In genomic region chr20:37940161-37940560, GRCh38 we compare ENCODE assay signal across 20 cellular contexts. TPM values are rescaled to one million over a fixed set of nuclear protein-coding genes. Genes with fewer than 3 reads are reported as not detected.
DNase-seq lines count a peak whose midpoint lies in the region; ATAC-seq, FAIRE-seq and TF ChIP-seq lines count a peak whose summit lies in the region.
"Had no signal": no experiment of that assay in that cellular context is flagged by ENCODE, and none has a peak within 500 bp of the region (broad histone marks: within the 10 kb centered on the region; RNA-seq: fewer than 3 reads in every experiment).

No MANE protein-coding gene starts in this region.

- H3K56ac ChIP-seq in H9 (ENCODE audit: insufficient read length, low read depth, low read length), result no peak overlapping the region

- H3K36me3 ChIP-seq in HepG2 (replicated peaks in 1 of 2; ENCODE audit: control insufficient read depth in 1 of 2, insufficient read depth in 2 of 2, low read length in 2 of 2) (no peaks in the 10 kb centered on the region), stomach (no peaks in the 10 kb centered on the region)
- H3K36me3 ChIP-seq in effector memory CD4-positive, alpha-beta T cell (ENCODE audit: control insufficient read depth, insufficient read depth, low read length), result no peaks in the 10 kb centered on the region
- H3K36me3 ChIP-seq: HAP-1 had no signal

- TF ChIP-seq CTCF in H9 (conservative IDR thresholded peaks at IDR 0.05) (no peak), HepG2 (CRISPR knock-in tag; IDR thresholded peaks at IDR 0.05) (no peak), stomach (IDR thresholded peaks at IDR 0.05) (no peak), foreskin fibroblast (IDR thresholded peaks at IDR 0.05; ENCODE audit: low read depth, low read length) (no peak)

- no peaks in the 10 kb centered on the region for H3K27me3 Mint-ChIP-seq in activated CD8-positive, alpha-beta memory T cell treated with anti-CD3 and anti-CD28 coated beads, Interleukin-2, amount 10 ng/mL, durations not matched to agents 7 days and 5 days
- no peaks in the 10 kb centered on the region; the same call in 1 of the 2 replicates for H3K27me3 Mint-ChIP-seq in H9 (ENCODE audit: low read depth)

- H3K9me3 Mint-ChIP-seq in activated CD8-positive, alpha-beta memory T cell treated with anti-CD3 and anti-CD28 coated beads, Interleukin-2, amount 10 ng/mL, durations not matched to agents 7 days and 5 days (ENCODE audit: low read depth), result no peaks in the 10 kb centered on the region
- H3K9me3 Mint-ChIP-seq in H9, result peaks cover 0 to 4% of the 10 kb centered on the region in 2 experiments; a peak in 1 of 5 replicates

- no peaks in the 10 kb centered on the region for H3K23me2 ChIP-seq in H9 (ENCODE audit: insufficient read length, low read depth, low read length, poor library complexity, severe bottlenecking)

- CTCF ChIA-PET in activated CD8-positive, alpha-beta memory T cell treated with anti-CD3 and anti-CD28 coated beads, Interleukin-2, amount 10 ng/mL, durations not matched to agents 7 days and 5 days (lab: Charles Lee), result no interaction called here
- CTCF ChIA-PET in HepG2 (lab: Yijun Ruan, JAX; ENCODE audit: low intra/inter-chr PET ratio, low total read pairs), result interaction anchor here (1.1 kb wide), 1 partner anchor 283 kb away, joined by 4 read pairs; no protein-coding TSS in a partner anchor

- no TSS peak for BruUV-seq in HepG2 (replicated peaks; lab: Mats Ljungman, UMichigan)

- H2BK5ac ChIP-seq in H9 (ENCODE audit: insufficient read length, low read length), result no peak overlapping the region

- no peak overlapping the region for H2BK12ac ChIP-seq in H9 (ENCODE audit: insufficient read length, low read depth, low read length)

- TF ChIP-seq EP300 in HepG2 (IDR thresholded peaks at IDR 0.05; ENCODE audit: low read depth in 2 of 2, low read length in 2 of 2) (no peak), HepG2 (CRISPR knock-in tag; IDR thresholded peaks at IDR 0.05; ENCODE audit: borderline replicate concordance) (no peak), stomach (IDR thresholded peaks at IDR 0.05) (no peak)

- H3K9ac ChIP-seq in H9 (ENCODE audit: extremely low read depth, insufficient read length, low read length) (no peak overlapping the region), HepG2 (ENCODE audit: insufficient read depth, low read depth, low read length) (no peak overlapping the region)

- no peak overlapping the region for H3K27ac ChIP-seq in H9 (ENCODE audit: insufficient read length, low read depth, low read length)
- no peak overlapping the region for H3K27ac ChIP-seq in HepG2 (ENCODE audit: extremely low read length, insufficient read depth, low read length)
- H3K27ac ChIP-seq in stomach, result no peak overlapping the region
- H3K27ac ChIP-seq in effector memory CD4-positive, alpha-beta T cell (ENCODE audit: insufficient read depth, low read length, poor library complexity, severe bottlenecking), result no peak overlapping the region
- H3K27ac ChIP-seq: 22Rv1 had no signal

- H4K91ac ChIP-seq in H9 (ENCODE audit: insufficient read length, low read depth, low read length), result no peak overlapping the region

- H3K27ac Mint-ChIP-seq in activated CD8-positive, alpha-beta memory T cell treated with anti-CD3 and anti-CD28 coated beads, Interleukin-2, amount 10 ng/mL, durations not matched to agents 7 days and 5 days, result no peak overlapping the region
- H3K27ac Mint-ChIP-seq in H9, result peak overlapping the region in 1 of 3 experiments; percentile 44; a peak in 1 of 7 replicates

- DNase-seq in activated CD8-positive, alpha-beta memory T cell treated with anti-CD3 and anti-CD28 coated beads, Interleukin-2, amount 10 ng/mL, durations not matched to agents 7 days and 5 days, result peak; percentile 29
- no peak for DNase-seq in activated CD8-positive, alpha-beta memory T cell treated with anti-CD3 and anti-CD28 coated beads, Interleukin-2, amount 50 U/mL, for 4 hours
- DNase-seq in H9, result peak; percentile 19
- no peak for DNase-seq in HepG2 (ENCODE audit: low spot score)
- DNase-seq in stomach, result peak; percentile 14
- DNase-seq in foreskin fibroblast, result no peak
- no peak for DNase-seq in effector memory CD4-positive, alpha-beta T cell
- DNase-seq in UCSD-AML1 (lab: John Stamatoyannopoulos, UW; ENCODE audit: unreplicated experiment), result no peak
- DNase-seq: DMS 273 treated with DMSO at 0.1 percent for 48 hours, KBM-7, MV-4-11, NCI-H1694 treated with DMSO at 0.1 percent for 48 hours, NCI-H2107, NCI-H510A treated with DMSO at 0.1 percent for 48 hours, PC-3, RPMI8226 had no signal

- H3K36me3 Mint-ChIP-seq in activated CD8-positive, alpha-beta memory T cell treated with anti-CD3 and anti-CD28 coated beads, Interleukin-2, amount 10 ng/mL, durations not matched to agents 7 days and 5 days, result no peaks in the 10 kb centered on the region
- H3K36me3 Mint-ChIP-seq in H9 (ENCODE audit: insufficient read depth in 1 of 3, low read depth in 3 of 3), result no peaks in the 10 kb centered on the region
- H3K36me3 Mint-ChIP-seq: CD14-positive monocyte had no signal

- H3K79me2 ChIP-seq in H9 (ENCODE audit: insufficient read depth, low read length) (no peaks in the 10 kb centered on the region), HepG2 (ENCODE audit: insufficient read depth, low read length) (no peaks in the 10 kb centered on the region)

- H3K23ac ChIP-seq in H9 (ENCODE audit: insufficient read length, low read depth, low read length), result no peak overlapping the region

- no peak for ATAC-seq in activated CD8-positive, alpha-beta memory T cell treated with anti-CD3 and anti-CD28 coated beads, Interleukin-2, amount 10 ng/mL, durations not matched to agents 7 days and 5 days
- ATAC-seq in HepG2, result no peak
- ATAC-seq: PC-3 had no signal

- no peak overlapping the region for H2AFZ ChIP-seq in H9 (ENCODE audit: low read length)
- no peak overlapping the region for H2AFZ ChIP-seq in HepG2 (ENCODE audit: low read length)

- no peak overlapping the region for H3K4ac ChIP-seq in H9 (ENCODE audit: low read depth, low read length)

- WGBS in H9 (ENCODE audit: extremely low coverage, insufficient read length, low lambda C conversion rate), result no CpG with 5 or more reads among the region's 9 CpGs
- 70% methylated on average over 9 of the region's 9 CpGs for WGBS in HepG2 (ENCODE audit: low lambda C conversion rate)
- WGBS in stomach, 5 donors, result 85 to 92% (median 92%) methylated on average over 8 to 9 of the region's 9 CpGs

- intact Hi-C loops in HepG2 (cut with micrococcal nuclease; ENCODE audit: unreplicated experiment), result loop anchor here (5.0 kb wide), 1 partner anchor 282 kb away; no protein-coding TSS in a partner anchor
- intact Hi-C loops in stomach (cut with DNase I; ENCODE audit: low total_unique reads), result no loop called here

- H2BK20ac ChIP-seq in H9 (ENCODE audit: low read depth, low read length, poor library complexity, severe bottlenecking), result no peak overlapping the region

- H2AK5ac ChIP-seq in H9 (ENCODE audit: insufficient read length, low read length), result no peak overlapping the region

- no peak for FAIRE-seq in HepG2 (lab: Jason Lieb, UNC)
- FAIRE-seq: G401.6 had no signal

- no peak overlapping the region for H2BK15ac ChIP-seq in H9 (ENCODE audit: low read depth, low read length)

- POLR2A ChIA-PET in HepG2 (lab: Yijun Ruan, JAX), result no interaction called here

- in situ Hi-C loops in HepG2 (cut with HindIII; ENCODE audit: extremely low pct_ligation_motif_present, low pct_unique_long_range_greater_than_20kb), result no loop called here

- no peaks in the 10 kb centered on the region for H3K4me1 Mint-ChIP-seq in activated CD8-positive, alpha-beta memory T cell treated with anti-CD3 and anti-CD28 coated beads, Interleukin-2, amount 10 ng/mL, durations not matched to agents 7 days and 5 days
- H3K4me1 Mint-ChIP-seq in H9, result peaks cover 11 to 19% of the 10 kb centered on the region in 2 experiments; a peak in 3 of 4 replicates
- H3K4me1 Mint-ChIP-seq: CD14-positive monocyte had no signal

- no peak overlapping the region; the same call in 1 of the 2 replicates for H3K14ac ChIP-seq in H9 (ENCODE audit: insufficient read depth, low read length)

- no peak overlapping the region for H2BK120ac ChIP-seq in H9 (ENCODE audit: low read depth, low read length, poor library complexity, severe bottlenecking)

- H3K79me1 ChIP-seq in H9 (ENCODE audit: insufficient read depth, low read depth, low read length, poor library complexity, severe bottlenecking), result no peaks in the 10 kb centered on the region

- TF ChIP-seq POLR2A in HepG2 (IDR thresholded peaks at IDR 0.05; ENCODE audit: insufficient read depth in 1 of 2, low read depth in 2 of 2, low read length in 2 of 2), result no peak
- TF ChIP-seq POLR2A in stomach (IDR thresholded peaks at IDR 0.05), result no peak

- H3K18ac ChIP-seq in H9 (ENCODE audit: insufficient read length, low read depth, low read length), result no peak overlapping the region

- H3K4me3 ChIP-seq in HepG2 (replicated peaks in 1 of 3; ENCODE audit: insufficient read depth in 1 of 3, low read depth in 2 of 3, low read length in 3 of 3), result no peak overlapping the region
- H3K4me3 ChIP-seq in stomach, result no peak overlapping the region
- no peak overlapping the region for H3K4me3 ChIP-seq in foreskin fibroblast (ENCODE audit: low read depth in 1 of 2, low read length in 2 of 2)
- H3K4me3 ChIP-seq in effector memory CD4-positive, alpha-beta T cell (ENCODE audit: insufficient read depth, low read depth, low read length, poor library complexity, severe bottlenecking), result no peak overlapping the region
- H3K4me3 ChIP-seq: HAP-1 had no signal

- no peak overlapping the region for H3T11ph ChIP-seq in H9 (ENCODE audit: low read length)

- H3K9me3 ChIP-seq in H9 (ENCODE audit: control insufficient read depth, low read depth, low read length) (no peaks in the 10 kb centered on the region), HepG2 (ENCODE audit: low read length) (no peaks in the 10 kb centered on the region), stomach (no peaks in the 10 kb centered on the region)
- H3K9me3 ChIP-seq in effector memory CD4-positive, alpha-beta T cell (ENCODE audit: control insufficient read depth, low read length), result no peaks in the 10 kb centered on the region
- H3K9me3 ChIP-seq: HAP-1 had no signal

- H4K20me1 ChIP-seq in H9 (ENCODE audit: control insufficient read depth, insufficient read depth, insufficient read length) (no peaks in the 10 kb centered on the region), HepG2 (ENCODE audit: insufficient read depth, low read length) (no peaks in the 10 kb centered on the region)

- H3K27me3 ChIP-seq in H9 (ENCODE audit: insufficient read depth, low read length) (no peaks in the 10 kb centered on the region), HepG2 (ENCODE audit: control insufficient read depth in 1 of 2, insufficient read depth in 2 of 2, low read length in 2 of 2) (peaks cover 12 to 13% of the 10 kb centered on the region in 2 experiments; a peak in 4 of 5 replicates), stomach (peaks cover 0 to 11% (median 0%) of the 10 kb centered on the region in 3 donors)
- no peaks in the 10 kb centered on the region for H3K27me3 ChIP-seq in effector memory CD4-positive, alpha-beta T cell (replicated peaks; ENCODE audit: control insufficient read depth, insufficient read depth, low read length, poor library complexity, severe bottlenecking)

- H4K8ac ChIP-seq in H9 (replicated peaks; ENCODE audit: insufficient read length, low read depth, low read length), result no peak overlapping the region

- H3K4me1 ChIP-seq in H9 (ENCODE audit: insufficient read depth, low read length) (no peaks in the 10 kb centered on the region), HepG2 (ENCODE audit: insufficient read depth, low read length) (peaks cover 7% of the 10 kb centered on the region), stomach (no peaks in the 10 kb centered on the region)
- H3K4me1 ChIP-seq in effector memory CD4-positive, alpha-beta T cell (ENCODE audit: control insufficient read depth, insufficient read depth, low read length, poor library complexity, severe bottlenecking), result no peaks in the 10 kb centered on the region
- H3K4me1 ChIP-seq: HAP-1 had no signal

- no peak overlapping the region for H4K5ac ChIP-seq in H9 (ENCODE audit: insufficient read length, low read depth, low read length)

- H3K4me2 ChIP-seq in H9 (ENCODE audit: insufficient read depth, insufficient read length, low read length) (no peak overlapping the region), HepG2 (ENCODE audit: low read depth, low read length) (no peak overlapping the region)

- TF ChIP-seq RAD21 in HepG2 (CRISPR knock-in tag; IDR thresholded peaks at IDR 0.05), result no peak

- H3K4me3 Mint-ChIP-seq in activated CD8-positive, alpha-beta memory T cell treated with anti-CD3 and anti-CD28 coated beads, Interleukin-2, amount 10 ng/mL, durations not matched to agents 7 days and 5 days, result no peak overlapping the region
- no peak overlapping the region for H3K4me3 Mint-ChIP-seq in H9
- H3K4me3 Mint-ChIP-seq: CD14-positive monocyte had no signal

RNA-seq across cellular contexts. Expression of gene VSTM2L, which starts 37.2 kb away (rescaled TPM):
- total RNA-seq in activated CD8-positive, alpha-beta memory T cell treated with anti-CD3 and anti-CD28 coated beads, Interleukin-2, amount 10 ng/mL, durations not matched to agents 7 days and 5 days, result under 1 TPM in 1 of 2 experiments, not detected in 1; 0.35 TPM
- total RNA-seq in H9 (2021) (2.1 and 2.2 TPM in 2 replicates), HepG2 (2016; rRNA removed; fragmentation: Illumina TruSeq; extraction: Trizol) (not detected in 2 replicates), stomach (10 to 100 TPM in 2 of 5 donors, 1 to 10 TPM in 1, not detected in 2; 2.6 to 18.3 (median 16.7) TPM)
- total RNA-seq in HepG2 (2016; cell fraction: cytosol; rRNA removed; fragmentation: Illumina TruSeq; extraction: Trizol; ENCODE audit: low read depth), result not detected in 2 replicates
- total RNA-seq in HepG2 (2016; cell fraction: insoluble cytoplasmic fraction; rRNA removed; fragmentation: Illumina TruSeq; extraction: Trizol), result 0.04 TPM in 1 of 2 replicates, not detected in the other
- total RNA-seq in HepG2 (2016; cell fraction: membrane; rRNA removed; fragmentation: Illumina TruSeq; extraction: Trizol), result not detected in 2 replicates
- not detected in 2 replicates for total RNA-seq in HepG2 (2016; cell fraction: nucleus; rRNA removed; fragmentation: Illumina TruSeq; extraction: Trizol)
- polyA plus RNA-seq in HepG2 (2011; rRNA removed) (0.03 TPM in 1 of 2 replicates, not detected in the other), stomach (1 to 10 TPM; 1.1 to 3.7 (median 3.1) TPM)
- not detected in 2 replicates for polyA plus RNA-seq in HepG2 (2011; cell fraction: cytosol; rRNA removed)
- polyA plus RNA-seq in HepG2 (2011; cell fraction: nucleus; rRNA removed), result not detected in 2 replicates
- polyA plus RNA-seq in HepG2 (2012), result 0.19 TPM in 1 of 2 replicates, not detected in the other
- 0.08 TPM in 1 of 2 replicates, not detected in the other for polyA plus RNA-seq in HepG2 (2016; cell fraction: cytosol; fragmentation: Illumina TruSeq; extraction: Trizol; ENCODE audit: low read depth)
- not detected in 2 replicates for polyA plus RNA-seq in HepG2 (2016; cell fraction: insoluble cytoplasmic fraction; fragmentation: Illumina TruSeq; extraction: Trizol; ENCODE audit: low read depth)
- polyA plus RNA-seq in HepG2 (2016; cell fraction: membrane; fragmentation: Illumina TruSeq; extraction: Trizol; ENCODE audit: low read depth), result not detected in 2 replicates
- polyA plus RNA-seq in HepG2 (2016; cell fraction: nucleus; fragmentation: Illumina TruSeq; extraction: Trizol; ENCODE audit: insufficient read depth, low read depth), result not detected in 2 replicates
- not detected in 2 replicates for polyA minus RNA-seq in HepG2 (2011; rRNA and poly(A)+ RNA removed; ENCODE audit: low replicate concordance)
- polyA minus RNA-seq in HepG2 (2011; cell fraction: cytosol; rRNA and poly(A)+ RNA removed), result not detected in 2 replicates
- not detected in 2 replicates for polyA minus RNA-seq in HepG2 (2011; cell fraction: nucleus; rRNA and poly(A)+ RNA removed)
- polyA plus RNA-seq: CD14-positive monocyte had no signal

Comparison
In these comparisons a context has a peak if more than half of its experiments do, and no peak if none do; other contexts are left out.
1. DNase-seq: peak in activated CD8-positive, alpha-beta memory T cell treated with anti-CD3 and anti-CD28 coated beads, Interleukin-2, amount 10 ng/mL, durations not matched to agents 7 days and 5 days (single experiment), H9 (single experiment) and stomach (single experiment); none in activated CD8-positive, alpha-beta memory T cell treated with anti-CD3 and anti-CD28 coated beads, Interleukin-2, amount 50 U/mL, for 4 hours (single experiment), HepG2 (single experiment), foreskin fibroblast (0 of 2), effector memory CD4-positive, alpha-beta T cell (0 of 3) and UCSD-AML1 (single experiment).